ENCODE assay signal across 7 cellular contexts in the genomic region with DNA sequence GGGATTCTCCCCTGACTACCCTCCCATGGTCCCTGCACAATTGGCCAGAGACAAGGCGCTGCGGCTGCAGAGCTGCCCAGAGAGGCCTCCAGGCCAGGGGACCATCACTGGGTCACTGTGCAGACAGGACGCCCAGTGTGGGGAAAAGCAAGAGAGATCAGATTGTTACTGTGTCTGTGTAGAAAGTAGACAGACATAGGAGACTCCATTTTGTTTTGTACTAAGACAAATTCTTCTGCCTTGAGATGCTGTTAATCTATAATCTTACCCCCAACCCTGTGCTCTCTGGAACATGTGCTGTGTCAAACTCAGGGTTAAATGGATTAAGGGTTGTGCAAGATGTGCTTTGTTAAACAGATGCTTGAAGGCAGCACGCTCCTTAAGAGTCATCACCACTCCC.
A peak's percentile ranks its signal among the peaks of the same experiment; 100 is the strongest.
DNase-seq lines count a peak whose midpoint lies in the region; ATAC-seq and TF ChIP-seq lines count a peak whose summit lies in the region.
"Not testable (repeated sequence)": the region's sequence is repeated elsewhere in the genome, so short reads cannot be mapped to it uniquely, and the experiment has no call there.

No MANE protein-coding gene starts in this region.

- H3K4me1 ChIP-seq in heart left ventricle = peaks cover 0 to 31% (median 2%) of the 10 kb centered on the region in 12 donors
- not testable (repeated sequence) for H3K4me1 ChIP-seq in mononuclear cell (ENCODE audit: insufficient read depth, low read length)

- peaks cover 27% of the 10 kb centered on the region for H3K36me3 Mint-ChIP-seq in activated T-helper 17 cell treated with anti-CD3 and anti-CD28 coated beads, Interleukin-2, amount 50 U/mL, for 72 hours (ENCODE audit: low read depth)
- peaks cover 21% of the 10 kb centered on the region for H3K36me3 Mint-ChIP-seq in central memory CD8-positive, alpha-beta T cell (ENCODE audit: insufficient read depth)
- H3K36me3 Mint-ChIP-seq in stimulated activated naive CD8-positive, alpha-beta T cell treated with anti-CD3 and anti-CD28 coated beads, Interleukin-15, Interleukin-2, amounts not matched to agents 100 ng/mL and 50 ng/mL, for 24 hours (ENCODE audit: low read depth) = peaks cover 25% of the 10 kb centered on the region

- H3K27me3 ChIP-seq in H7 (ENCODE audit: control insufficient read depth, insufficient read depth, low read length); WERI-Rb-1 (ENCODE audit: insufficient read depth, low read depth, severe bottlenecking); heart left ventricle; mononuclear cell (ENCODE audit: insufficient read depth, low read length): not testable (repeated sequence)

- H3K4me3 ChIP-seq in H7 (ENCODE audit: insufficient read depth, low read depth, low read length) (peak overlapping the region; percentile 47), heart left ventricle (peak overlapping the region in 9 of 12 donors; percentile 3 to 75 (median 50)), mononuclear cell (ENCODE audit: low read length) (peak overlapping the region; percentile 48)
- H3K4me3 ChIP-seq in WERI-Rb-1 (ENCODE audit: low read depth, low read length) = not testable (repeated sequence)

- peak overlapping the region; percentile 54 for H3K27ac ChIP-seq in WERI-Rb-1
- H3K27ac ChIP-seq in heart left ventricle = not testable (repeated sequence)

- H3K4me3 Mint-ChIP-seq in activated T-helper 17 cell treated with anti-CD3 and anti-CD28 coated beads, Interleukin-2, amount 50 U/mL, for 72 hours = peak overlapping the region; percentile 90
- H3K4me3 Mint-ChIP-seq in central memory CD8-positive, alpha-beta T cell = peak overlapping the region; percentile 95
- H3K4me3 Mint-ChIP-seq in stimulated activated naive CD8-positive, alpha-beta T cell treated with anti-CD3 and anti-CD28 coated beads, Interleukin-15, Interleukin-2, amounts not matched to agents 100 ng/mL and 50 ng/mL, for 24 hours = peak overlapping the region; percentile 93

- DNase-seq in H7; central memory CD8-positive, alpha-beta T cell (ENCODE audit: low spot score in 2 of 2); heart left ventricle: not testable (repeated sequence)
- peak; percentile 18 for DNase-seq in WERI-Rb-1

- not testable (repeated sequence) for H3K36me3 ChIP-seq in H7 (replicated peaks; ENCODE audit: control insufficient read depth, insufficient read depth, low read length); WERI-Rb-1
- peaks cover 0 to 13% (median 0%) of the 10 kb centered on the region in 9 donors for H3K36me3 ChIP-seq in heart left ventricle

- H3K9me3 ChIP-seq in WERI-Rb-1 (ENCODE audit: severe bottlenecking) = not testable (repeated sequence)
- peaks cover 0 to 47% (median 0%) of the 10 kb centered on the region in 12 donors for H3K9me3 ChIP-seq in heart left ventricle
- H3K9me3 ChIP-seq in mononuclear cell (ENCODE audit: low read depth, low read length) = peaks cover 26% of the 10 kb centered on the region

- not testable (repeated sequence) for H3K27ac Mint-ChIP-seq in activated T-helper 17 cell treated with anti-CD3 and anti-CD28 coated beads, Interleukin-2, amount 50 U/mL, for 72 hours; central memory CD8-positive, alpha-beta T cell (ENCODE audit: low read depth); stimulated activated naive CD8-positive, alpha-beta T cell treated with anti-CD3 and anti-CD28 coated beads, Interleukin-15, Interleukin-2, amounts not matched to agents 100 ng/mL and 50 ng/mL, for 24 hours

- intact Hi-C loops in heart left ventricle (cut with DNase I) = loop anchor here in 2 of 10 donors (5.0 to 10.0 kb wide), 3 partner anchors 63 to 284 kb away; a partner anchor contains a TSS

- TF ChIP-seq POLR2A in heart left ventricle (IDR thresholded peaks at IDR 0.05) = not testable (repeated sequence)

- WGBS in heart left ventricle, 4 donors = 72 to 91% (median 79%) methylated on average over 3 to 4 of the region's 4 CpGs

- H3K9me3 Mint-ChIP-seq in activated T-helper 17 cell treated with anti-CD3 and anti-CD28 coated beads, Interleukin-2, amount 50 U/mL, for 72 hours; central memory CD8-positive, alpha-beta T cell: not testable (repeated sequence)
- H3K9me3 Mint-ChIP-seq in stimulated activated naive CD8-positive, alpha-beta T cell treated with anti-CD3 and anti-CD28 coated beads, Interleukin-15, Interleukin-2, amounts not matched to agents 100 ng/mL and 50 ng/mL, for 24 hours = peaks cover 37% of the 10 kb centered on the region

- H3K27me3 Mint-ChIP-seq in activated T-helper 17 cell treated with anti-CD3 and anti-CD28 coated beads, Interleukin-2, amount 50 U/mL, for 72 hours; central memory CD8-positive, alpha-beta T cell; stimulated activated naive CD8-positive, alpha-beta T cell treated with anti-CD3 and anti-CD28 coated beads, Interleukin-15, Interleukin-2, amounts not matched to agents 100 ng/mL and 50 ng/mL, for 24 hours: not testable (repeated sequence)

- not testable (repeated sequence) for TF ChIP-seq CTCF in WERI-Rb-1 (IDR thresholded peaks at IDR 0.05; ENCODE audit: low read depth, low read length); heart left ventricle (IDR thresholded peaks at IDR 0.05)

- not testable (repeated sequence) for H3K4me1 Mint-ChIP-seq in activated T-helper 17 cell treated with anti-CD3 and anti-CD28 coated beads, Interleukin-2, amount 50 U/mL, for 72 hours
- peaks cover 28% of the 10 kb centered on the region for H3K4me1 Mint-ChIP-seq in central memory CD8-positive, alpha-beta T cell
- peaks cover 12% of the 10 kb centered on the region for H3K4me1 Mint-ChIP-seq in stimulated activated naive CD8-positive, alpha-beta T cell treated with anti-CD3 and anti-CD28 coated beads, Interleukin-15, Interleukin-2, amounts not matched to agents 100 ng/mL and 50 ng/mL, for 24 hours (ENCODE audit: low read depth)

- not testable (repeated sequence) for ATAC-seq in activated T-helper 17 cell treated with anti-CD3 and anti-CD28 coated beads, Interleukin-2, amount 50 U/mL, for 72 hours (replicated peaks); central memory CD8-positive, alpha-beta T cell (replicated peaks; ENCODE audit: extremely low read depth, poor library complexity, severe bottlenecking); heart left ventricle
